Comparison of ENCODE assay signal across 17 cellular contexts in genomic region chr17:39669897-39670735, GRCh38. TPM values are rescaled to one million over a fixed set of nuclear protein-coding genes. Genes with fewer than 3 reads are reported as not detected.
DNase-seq lines count a peak whose midpoint lies in the region; ATAC-seq, FAIRE-seq and TF ChIP-seq lines count a peak whose summit lies in the region.
"Had no signal": no experiment of that assay in that cellular context is flagged by ENCODE, and none has a peak within 500 bp of the region (broad histone marks: within the 10 kb centered on the region; RNA-seq: fewer than 3 reads in every experiment).

No MANE protein-coding gene starts in this region.

- H3K9me3 ChIP-seq in right cardiac atrium (ENCODE audit: control insufficient read depth, low read length) (no peaks in the 10 kb centered on the region), kidney (ENCODE audit: control insufficient read depth in 1 of 2, low read length in 2 of 2) (no peaks in the 10 kb centered on the region)
- H3K9me3 ChIP-seq: Caco-2 had no signal

- H3K36me3 ChIP-seq in kidney (ENCODE audit: control insufficient read depth in 1 of 2, insufficient read depth in 2 of 2, low read length in 2 of 2), result no peaks in the 10 kb centered on the region

- peak overlapping the region in 1 of 2 donors; percentile 40 for H3K9ac ChIP-seq in kidney (ENCODE audit: low read length in 2 of 2)

- no peak overlapping the region for H3K4me3 ChIP-seq in right cardiac atrium (ENCODE audit: low read length)
- H3K4me3 ChIP-seq in kidney (ENCODE audit: low read length in 2 of 2), result no peak overlapping the region

- no peaks in the 10 kb centered on the region for H3K4me1 ChIP-seq in right cardiac atrium (ENCODE audit: control insufficient read depth, insufficient read depth, low read length)
- peaks cover 11 to 27% of the 10 kb centered on the region in 2 donors for H3K4me1 ChIP-seq in kidney (ENCODE audit: control insufficient read depth in 1 of 2, insufficient read depth in 1 of 2, low read depth in 1 of 2, low read length in 2 of 2)

- no peak for FAIRE-seq in kidney (lab: Jason Lieb, UNC)

- intact Hi-C loops in right cardiac atrium (cut with DNase I), result loop anchor here in 2 of 4 donors (10.0 kb wide), 2 partner anchors 45 to 55 kb away; partner anchors contain the start of gene PPP1R1B (in 1 of the 2)
- intact Hi-C loops in Right ventricle myocardium superior (cut with DNase I), result loop anchor here (5.0 kb wide), 1 partner anchor 33 kb away; the partner anchor contains the start of gene STARD3
- intact Hi-C loops in kidney (cut with DNase I), result no loop called here

- DNase-seq in right cardiac atrium, result peak in 2 of 3 donors; percentile 55 to 60
- no peak for DNase-seq in Right ventricle myocardium superior
- DNase-seq in kidney, result peak; percentile 74
- DNase-seq in ureter (ENCODE audit: low spot score), result peak; percentile 41
- no peak for DNase-seq in SW 1271 (lab: John Stamatoyannopoulos, UW)
- DNase-seq in germinal center (ENCODE audit: low spot score), result no peak
- DNase-seq: Caco-2; EL; GOT3; KG1; NCI-H1436; NCI-H2029; NCI-H2171; NCI-H446; NK-92 treated with Interleukin-12 subunit alpha and Interleukin-12 subunit beta, amount 100 ng/mL, for 24 hours had no signal

- no peak for TF ChIP-seq CTCF in kidney (IDR thresholded peaks at IDR 0.05; ENCODE audit: borderline replicate concordance, extremely low read depth, insufficient read depth)

- H3K27ac ChIP-seq in right cardiac atrium (ENCODE audit: low read length) (peak overlapping the region; percentile 74), kidney (ENCODE audit: low read depth in 2 of 2, low read length in 2 of 2) (no peak overlapping the region)

- ATAC-seq in right cardiac atrium (no peak), Right ventricle myocardium superior (ENCODE audit: poor library complexity) (no peak)

- 86% methylated on average over 23 of the region's 23 CpGs for WGBS in right cardiac atrium

- H3K27me3 ChIP-seq in right cardiac atrium (ENCODE audit: control insufficient read depth, insufficient read depth), result no peaks in the 10 kb centered on the region

RNA-seq across cellular contexts. Expression of gene PNMT, which starts 1.9 kb away (rescaled TPM):
- 10 to 100 TPM; 18.1 to 39.6 (median 21.3) TPM for total RNA-seq in right cardiac atrium
- 32.7 TPM for polyA plus RNA-seq in right cardiac atrium
- total RNA-seq in Right ventricle myocardium superior, result 7.1 TPM
- total RNA-seq in kidney, result 8.2 TPM
- 2.0 TPM for polyA plus RNA-seq in kidney (ENCODE audit: insufficient read depth, low read depth, low replicate concordance)
- total RNA-seq in ureter, result 7.1 TPM
- total RNA-seq: A673, Caco-2, OCI-LY7 had no signal

RNA-seq across cellular contexts. Expression of gene TCAP, which starts 5.0 kb away (rescaled TPM):
- total RNA-seq in right cardiac atrium (1,000 to 10,000 TPM; 2,357 to 4,356 (median 2,957) TPM), Right ventricle myocardium superior (5,900 TPM), kidney (1.5 TPM), ureter (0.81 TPM)
- polyA plus RNA-seq in right cardiac atrium (4,928 TPM), kidney (ENCODE audit: insufficient read depth, low read depth, low replicate concordance) (1.7 TPM)

RNA-seq across cellular contexts. Expression of gene PGAP3, which starts 17.7 kb away (rescaled TPM):
- 10 to 100 TPM; 12.9 to 24.0 (median 15.2) TPM for total RNA-seq in right cardiac atrium
- 13.6 TPM for polyA plus RNA-seq in right cardiac atrium
- 10.0 TPM for total RNA-seq in Right ventricle myocardium superior
- 48.5 TPM for total RNA-seq in kidney
- 33.8 TPM for polyA plus RNA-seq in kidney (ENCODE audit: insufficient read depth, low read depth, low replicate concordance)
- 56.9 TPM for total RNA-seq in ureter

RNA-seq across cellular contexts. Expression of gene ERBB2, which starts 29.7 kb away (rescaled TPM):
- total RNA-seq in right cardiac atrium (100 to 1,000 TPM in 3 of 4 donors, 10 to 100 TPM in 1; 99.2 to 178 (median 114) TPM), Right ventricle myocardium superior (64.2 TPM), kidney (186 TPM), ureter (278 TPM)
- polyA plus RNA-seq in right cardiac atrium (56.4 TPM), kidney (ENCODE audit: insufficient read depth, low read depth, low replicate concordance) (76.5 TPM)

RNA-seq across cellular contexts. Expression of gene STARD3, which starts 33.2 kb away (rescaled TPM):
- total RNA-seq in right cardiac atrium, result 10 to 100 TPM; 19.2 to 26.2 (median 22.9) TPM
- polyA plus RNA-seq in right cardiac atrium, result 22.7 TPM
- 13.9 TPM for total RNA-seq in Right ventricle myocardium superior
- total RNA-seq in kidney, result 47.6 TPM
- 32.1 TPM for polyA plus RNA-seq in kidney (ENCODE audit: insufficient read depth, low read depth, low replicate concordance)
- total RNA-seq in ureter, result 64.4 TPM

Comparison
In these comparisons a context has a peak if more than half of its experiments do, and no peak if none do; other contexts are left out.
1. DNase-seq: peak in right cardiac atrium (2 of 3), kidney (single experiment) and ureter (single experiment); none in Right ventricle myocardium superior (single experiment), SW 1271 (0 of 2) and germinal center (single experiment).
2. RNA of gene TCAP, which starts 5.0 kb away (total RNA-seq): 5,900 TPM in Right ventricle myocardium superior (single experiment) and 2,357 to 4,356 TPM in right cardiac atrium; 1.5 TPM in kidney (single experiment) and 0.81 TPM in ureter (single experiment); every median in the first group is over 100 times any median in the second.